22 cellular contexts compared by ENCODE assay signal in the genomic region with DNA sequence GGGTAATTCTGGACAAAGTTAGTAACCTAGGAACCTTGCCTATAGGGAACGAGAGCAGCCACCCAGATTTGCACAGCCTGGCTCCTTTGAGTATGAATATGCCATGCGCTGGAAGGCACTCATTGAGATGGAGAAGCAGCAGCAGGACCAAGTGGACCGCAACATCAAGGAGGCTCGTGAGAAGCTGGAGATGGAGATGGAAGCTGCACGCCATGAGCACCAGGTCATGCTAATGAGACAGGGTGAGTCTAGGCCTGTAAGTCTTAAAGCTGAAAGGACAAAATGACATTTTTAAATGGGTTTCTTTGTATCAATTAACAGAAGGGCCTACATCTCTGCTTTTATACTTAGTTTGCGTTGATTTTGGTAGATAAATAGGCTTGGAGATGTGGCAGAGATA.
"Had no signal": no experiment of that assay in that cellular context is flagged by ENCODE, and none has a peak within 500 bp of the region (broad histone marks: within the 10 kb centered on the region; RNA-seq: fewer than 3 reads in every experiment).

No MANE protein-coding gene starts in this region.

- H3K4me3 ChIP-seq: MG63 had no signal

- H3K4me2 ChIP-seq: SK-N-SH had no signal

- H3K27ac ChIP-seq: HL-60, RWPE1 had no signal

- H3K9ac ChIP-seq: SK-N-SH had no signal

- DNase-seq: Karpas-422, KG1, MG63, NCI-H1092, NCI-H1105 treated with DMSO at 0.1 percent for 48 hours, NCI-H1417 treated with DMSO at 0.1 percent for 48 hours, NCI-H146, NCI-H187, NCI-H2029, NCI-H2081 treated with DMSO at 0.1 percent for 48 hours, NCI-H2171, NCI-H226, NCI-H446, NCI-H510A, NCI-H524 treated with DMSO at 0.1 percent for 48 hours, NCI-H69, NCI-H774, SHP77, SK-N-SH, SW 1271 had no signal

- H3K9me3 ChIP-seq: MG63, SK-N-SH had no signal

- H3K27me3 ChIP-seq: MG63 had no signal
